In genomic region chr20:61246269-61246668, GRCh38 we compare ENCODE assay signal across 1 cellular context.
TF ChIP-seq lines count a peak whose summit lies in the region.

No MANE protein-coding gene starts in this region.

TF ChIP-seq in GM23338, 12 proteins besides CTCF, POLR2A, EP300 and RAD21 (continued from another document):
- TF ChIP-seq REST (IDR thresholded peaks at IDR 0.05; ENCODE audit: unreplicated experiment) (no peak), EZH2 (IDR thresholded peaks at IDR 0.05; ENCODE audit: low read depth, unreplicated experiment) (no peak), STAT1 (IDR thresholded peaks at IDR 0.05; ENCODE audit: unreplicated experiment) (no peak), ZNF462 (CRISPR knock-in tag; IDR thresholded peaks at IDR 0.05) (no peak), ETS1 (IDR thresholded peaks at IDR 0.05) (no peak), ZNF114 (CRISPR knock-in tag; IDR thresholded peaks at IDR 0.05) (no peak), CREB1 (CRISPR knock-in tag; IDR thresholded peaks at IDR 0.05; ENCODE audit: low read depth) (no peak), NANOG (IDR thresholded peaks at IDR 0.05; ENCODE audit: borderline replicate concordance) (no peak), JUNB (IDR thresholded peaks at IDR 0.05; ENCODE audit: unreplicated experiment) (no peak), ZNF331 (CRISPR knock-in tag; IDR thresholded peaks at IDR 0.05; ENCODE audit: low read depth) (no peak)
